8 cellular contexts compared by ENCODE assay signal in genomic region chr2:96509114-96509846, GRCh38. TPM values are rescaled to one million over a fixed set of nuclear protein-coding genes. Genes with fewer than 3 reads are reported as not detected.
A peak's percentile ranks its signal among the peaks of the same experiment; 100 is the strongest.
DNase-seq lines count a peak whose midpoint lies in the region; ATAC-seq and TF ChIP-seq lines count a peak whose summit lies in the region.

No MANE protein-coding gene starts in this region.

- ATAC-seq in HG03045 (IDR thresholded peaks at IDR 0.05; ENCODE audit: unreplicated experiment), result peak; percentile 72
- ATAC-seq in left lobe of liver, result peak; percentile 86

- DNase-seq in activated effector memory CD4-positive, alpha-beta T cell treated with anti-CD3 and anti-CD28 coated beads, Interleukin-2, amount 50 U/mL, for 16 hours, result peak; percentile 84
- DNase-seq in activated effector memory CD4-positive, alpha-beta T cell treated with Interleukin-2 at 50 U/mL for 16 hours, result no peak
- DNase-seq in NCI-H2196 (lab: John Stamatoyannopoulos, UW; ENCODE audit: unreplicated experiment) (peak; percentile 88), coronary artery (ENCODE audit: low spot score) (no peak), left lobe of liver (ENCODE audit: low spot score) (peak; percentile 89)
- DNase-seq in activated CD4-positive, alpha-beta T cell treated with anti-CD3 and anti-CD28 coated beads for 1 hour, result peak; percentile 31
- DNase-seq in stimulated activated CD4-positive, alpha-beta T cell treated with anti-CD3 and anti-CD28 coated beads, Interleukin-4, amount 100 ng/mL, for 24 hours, result peak; percentile 71

- H3K27ac ChIP-seq in coronary artery, result peak overlapping the region in 1 of 2 donors; percentile 24

- TF ChIP-seq CTCF in coronary artery (IDR thresholded peaks at IDR 0.05), result peak; percentile 99

- H3K4me3 ChIP-seq in coronary artery, result peak overlapping the region; percentile 22

RNA-seq across cellular contexts. Expression of gene NEURL3, which starts 4.1 kb away (rescaled TPM):
- total RNA-seq in left lobe of liver, result 0.43 TPM

RNA-seq across cellular contexts. Expression of gene ARID5A, which starts 27.3 kb away (rescaled TPM):
- 18.9 TPM for total RNA-seq in left lobe of liver

Comparison
In these comparisons a context has a peak if more than half of its experiments do, and no peak if none do; other contexts are left out.
1. DNase-seq: peak in activated effector memory CD4-positive, alpha-beta T cell treated with anti-CD3 and anti-CD28 coated beads, Interleukin-2, amount 50 U/mL, for 16 hours (single experiment), NCI-H2196 (single experiment), activated CD4-positive, alpha-beta T cell treated with anti-CD3 and anti-CD28 coated beads for 1 hour (single experiment), left lobe of liver (single experiment) and stimulated activated CD4-positive, alpha-beta T cell treated with anti-CD3 and anti-CD28 coated beads, Interleukin-4, amount 100 ng/mL, for 24 hours (single experiment); none in activated effector memory CD4-positive, alpha-beta T cell treated with Interleukin-2 at 50 U/mL for 16 hours (single experiment) and coronary artery (single experiment).